ENCODE assay signal across 8 cellular contexts in genomic region chr4:81470456-81471327, GRCh38. TPM values are rescaled to one million over a fixed set of nuclear protein-coding genes. Genes with fewer than 3 reads are reported as not detected.
DNase-seq lines count a peak whose midpoint lies in the region; ATAC-seq and TF ChIP-seq lines count a peak whose summit lies in the region.

No MANE protein-coding gene starts in this region.

- H2BK12ac ChIP-seq in mesenchymal stem cell (ENCODE audit: low read length in 2 of 2): no peak overlapping the region

- peaks cover 5% of the 10 kb centered on the region for H3K27me3 ChIP-seq in CD4-positive, CD25-positive, alpha-beta regulatory T cell (ENCODE audit: control insufficient read depth, insufficient read depth, low read length)
- H3K27me3 ChIP-seq in MM.1S (replicated peaks; ENCODE audit: insufficient read depth, low read length): no peaks in the 10 kb centered on the region
- no peaks in the 10 kb centered on the region for H3K27me3 ChIP-seq in endocrine pancreas (ENCODE audit: control insufficient read depth, insufficient read depth, low read length)
- peaks cover 17 to 26% of the 10 kb centered on the region in 2 experiments for H3K27me3 ChIP-seq in mesenchymal stem cell (ENCODE audit: control insufficient read depth in 1 of 2, insufficient read depth in 1 of 2, low read length in 2 of 2)

- H4K91ac ChIP-seq in mesenchymal stem cell (ENCODE audit: low read length): no peak overlapping the region

- no peaks in the 10 kb centered on the region for H3K79me1 ChIP-seq in mesenchymal stem cell (replicated peaks; ENCODE audit: low read length, poor library complexity, severe bottlenecking)

- WGBS in mesenchymal stem cell: 14% methylated on average over 31 of the region's 32 CpGs

- no peak overlapping the region for H2BK120ac ChIP-seq in mesenchymal stem cell (ENCODE audit: low read depth, low read length)

- no peaks in the 10 kb centered on the region for H3K36me3 Mint-ChIP-seq in CD4-positive, CD25-positive, alpha-beta regulatory T cell

- peak overlapping the region; percentile 96 for H3K4me3 ChIP-seq in CD4-positive, CD25-positive, alpha-beta regulatory T cell (ENCODE audit: low read depth, low read length)
- H3K4me3 ChIP-seq in MM.1S (ENCODE audit: low read length): peak overlapping the region; percentile 95
- peak overlapping the region; percentile 93 for H3K4me3 ChIP-seq in endocrine pancreas (ENCODE audit: control insufficient read depth, insufficient read depth, low read length)
- H3K4me3 ChIP-seq in mesenchymal stem cell (ENCODE audit: insufficient read depth in 1 of 2, low read depth in 1 of 2, low read length in 2 of 2): peak overlapping the region in 1 of 2 experiments; percentile 81

- peaks cover 23% of the 10 kb centered on the region for H3K4me1 ChIP-seq in CD4-positive, CD25-positive, alpha-beta regulatory T cell (ENCODE audit: control insufficient read depth, insufficient read depth, low read length, poor library complexity, severe bottlenecking)
- H3K4me1 ChIP-seq in MM.1S (ENCODE audit: low read length) (peaks cover 16% of the 10 kb centered on the region), endocrine pancreas (ENCODE audit: control insufficient read depth, insufficient read depth, low read length) (peaks cover 22% of the 10 kb centered on the region), mesenchymal stem cell (ENCODE audit: control insufficient read depth, insufficient read depth, low read depth, low read length) (peaks cover 11% of the 10 kb centered on the region)

- H3K36me3 ChIP-seq in CD4-positive, CD25-positive, alpha-beta regulatory T cell (ENCODE audit: control insufficient read depth, insufficient read depth, low read length): no peaks in the 10 kb centered on the region
- no peaks in the 10 kb centered on the region for H3K36me3 ChIP-seq in MM.1S (replicated peaks; ENCODE audit: insufficient read depth, low read length)
- H3K36me3 ChIP-seq in endocrine pancreas (ENCODE audit: control insufficient read depth, insufficient read depth, low read length): no peaks in the 10 kb centered on the region
- H3K36me3 ChIP-seq in mesenchymal stem cell (ENCODE audit: control insufficient read depth in 1 of 2, insufficient read depth in 2 of 2, low read depth in 1 of 2, low read length in 2 of 2): no peaks in the 10 kb centered on the region

- no peak for ATAC-seq in CD4-positive, CD25-positive, alpha-beta regulatory T cell (ENCODE audit: low read depth in 2 of 2)
- no peak for ATAC-seq in GM18867 (IDR thresholded peaks at IDR 0.05; ENCODE audit: unreplicated experiment)
- ATAC-seq in HG03565 (IDR thresholded peaks at IDR 0.05; ENCODE audit: unreplicated experiment): no peak

- peaks cover 6% of the 10 kb centered on the region; the same call in 1 of the 2 replicates for H4K20me1 ChIP-seq in MM.1S (ENCODE audit: insufficient read depth, low read length)

- H3K4me3 Mint-ChIP-seq in CD4-positive, CD25-positive, alpha-beta regulatory T cell: peak overlapping the region; percentile 93 to 95 (median 94)

- H3K4me2 ChIP-seq in MM.1S (ENCODE audit: low read depth, low read length) (peak overlapping the region; percentile 76), mesenchymal stem cell (ENCODE audit: low read length, poor library complexity, severe bottlenecking) (peak overlapping the region; percentile 100)

- H4K8ac ChIP-seq in mesenchymal stem cell (ENCODE audit: low read length): no peak overlapping the region

- no peak overlapping the region for H3K18ac ChIP-seq in mesenchymal stem cell (ENCODE audit: low read depth in 1 of 2, low read length in 2 of 2)

- peaks cover 7% of the 10 kb centered on the region for H3K27me3 Mint-ChIP-seq in CD4-positive, CD25-positive, alpha-beta regulatory T cell

- H3K9ac ChIP-seq in MM.1S (ENCODE audit: low read length) (peak overlapping the region; percentile 99), endocrine pancreas (ENCODE audit: control insufficient read depth, insufficient read depth, low read length) (peak overlapping the region; percentile 94), mesenchymal stem cell (ENCODE audit: low read length) (peak overlapping the region; percentile 89)

- no peaks in the 10 kb centered on the region for H3K9me3 Mint-ChIP-seq in CD4-positive, CD25-positive, alpha-beta regulatory T cell

- H2BK5ac ChIP-seq in mesenchymal stem cell (ENCODE audit: low read depth, low read length, poor library complexity, severe bottlenecking): no peak overlapping the region

- DNase-seq in CD4-positive, CD25-positive, alpha-beta regulatory T cell: peak; percentile 9 to 53 (median 35)
- DNase-seq in MM.1S: peak; percentile 72
- peak; percentile 78 for DNase-seq in activated CD8-positive, alpha-beta memory T cell treated with anti-CD3 and anti-CD28 coated beads for 24 hours
- peak; percentile 13 for DNase-seq in mesenchymal stem cell
- peak; percentile 54 for DNase-seq in stimulated activated CD8-positive, alpha-beta memory T cell treated with anti-CD3 and anti-CD28 coated beads, Interleukin-4, amount 100 ng/mL, for 48 hours

- no peak for TF ChIP-seq CTCF in MM.1S (IDR thresholded peaks at IDR 0.05; ENCODE audit: low read length)

- H3K4ac ChIP-seq in mesenchymal stem cell (ENCODE audit: low read depth in 1 of 2, low read length in 2 of 2): no peak overlapping the region

- peaks cover 4 to 35% (median 20%) of the 10 kb centered on the region in 4 donors for H3K4me1 Mint-ChIP-seq in CD4-positive, CD25-positive, alpha-beta regulatory T cell

- no peak overlapping the region for H2AK5ac ChIP-seq in mesenchymal stem cell (ENCODE audit: low read length, severe bottlenecking)

- H3K79me2 ChIP-seq in MM.1S (ENCODE audit: low read length): peaks cover 60% of the 10 kb centered on the region

- H3K9me3 ChIP-seq in CD4-positive, CD25-positive, alpha-beta regulatory T cell (ENCODE audit: control insufficient read depth in 2 of 2, low read length in 2 of 2): no peaks in the 10 kb centered on the region
- H3K9me3 ChIP-seq in MM.1S (replicated peaks; ENCODE audit: insufficient read depth, low read length) (no peaks in the 10 kb centered on the region), endocrine pancreas (ENCODE audit: control insufficient read depth, low read length) (no peaks in the 10 kb centered on the region), mesenchymal stem cell (ENCODE audit: control insufficient read depth, low read length) (no peaks in the 10 kb centered on the region)

- peak overlapping the region; percentile 85 for H3K27ac ChIP-seq in CD4-positive, CD25-positive, alpha-beta regulatory T cell (ENCODE audit: insufficient read depth, low read length, poor library complexity, severe bottlenecking)
- H3K27ac ChIP-seq in MM.1S (ENCODE audit: low read length) (peak overlapping the region; percentile 97), mesenchymal stem cell (ENCODE audit: low read length, poor library complexity, severe bottlenecking) (no peak overlapping the region)

- H2AFZ ChIP-seq in MM.1S (ENCODE audit: low read length) (0 out of 2 replicates have a peak overlapping the region, but pooled peaks have one; percentile 16), mesenchymal stem cell (ENCODE audit: low read depth, low read length) (peak overlapping the region; percentile 18)

- H2BK15ac ChIP-seq in mesenchymal stem cell (ENCODE audit: low read depth, poor library complexity, severe bottlenecking): no peak overlapping the region

- H3K9me2 ChIP-seq in MM.1S (replicated peaks; ENCODE audit: insufficient read depth, low read length): no peaks in the 10 kb centered on the region

- no peak overlapping the region for H3K23ac ChIP-seq in mesenchymal stem cell (ENCODE audit: low read length in 2 of 2)

- peaks cover 28% of the 10 kb centered on the region for H3F3A ChIP-seq in MM.1S (ENCODE audit: insufficient read depth, low read length)

- peak overlapping the region; percentile 77 to 96 (median 94) for H3K27ac Mint-ChIP-seq in CD4-positive, CD25-positive, alpha-beta regulatory T cell

- no peak overlapping the region for H3K14ac ChIP-seq in mesenchymal stem cell (ENCODE audit: low read length in 2 of 2)

RNA-seq across cellular contexts. Expression of gene RASGEF1B, which starts 1.0 kb away (rescaled TPM):
- total RNA-seq in CD4-positive, CD25-positive, alpha-beta regulatory T cell: 28.0 TPM
- polyA plus RNA-seq in CD4-positive, CD25-positive, alpha-beta regulatory T cell: 1 to 10 TPM; 1.1 to 2.7 (median 2.3) TPM
- 0.15 TPM for polyA plus RNA-seq in mesenchymal stem cell (2013, experiment 1 of 2)
- polyA plus RNA-seq in mesenchymal stem cell (2013, experiment 2 of 2): 0.12 TPM

Comparison
In these comparisons a context has a peak if more than half of its experiments do, and no peak if none do; other contexts are left out.
1. DNase-seq: peak in every context shown above with its lines; median percentile 78 in activated CD8-positive, alpha-beta memory T cell treated with anti-CD3 and anti-CD28 coated beads for 24 hours; 72 in MM.1S; 54 in stimulated activated CD8-positive, alpha-beta memory T cell treated with anti-CD3 and anti-CD28 coated beads, Interleukin-4, amount 100 ng/mL, for 48 hours; 35 in CD4-positive, CD25-positive, alpha-beta regulatory T cell; 13 in mesenchymal stem cell.